ENCODE assay signal across 13 cellular contexts in the genomic region with DNA sequence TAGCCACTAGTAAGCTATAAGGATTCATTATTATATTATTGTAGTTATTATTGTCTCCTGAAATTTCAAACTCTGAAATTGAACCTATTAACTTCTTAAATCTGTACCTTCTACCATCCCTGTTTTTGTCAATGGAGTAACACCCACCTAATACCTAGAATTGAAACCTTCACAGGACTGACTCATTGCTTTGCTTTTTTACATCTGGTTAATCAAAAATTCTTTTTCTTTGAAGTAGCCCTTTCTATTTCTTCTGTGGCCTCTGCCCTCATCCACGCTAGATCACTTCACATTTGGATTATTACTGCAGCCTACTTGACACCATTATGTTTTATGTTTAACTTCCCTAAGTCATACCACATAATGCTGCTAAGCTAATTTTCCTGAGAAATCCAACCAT. TPM values are rescaled to one million over a fixed set of nuclear protein-coding genes. Genes with fewer than 3 reads are reported as not detected.
A peak's percentile ranks its signal among the peaks of the same experiment; 100 is the strongest.
DNase-seq lines count a peak whose midpoint lies in the region; ATAC-seq and TF ChIP-seq lines count a peak whose summit lies in the region.
"Had no signal": no experiment of that assay in that cellular context is flagged by ENCODE, and none has a peak within 500 bp of the region (broad histone marks: within the 10 kb centered on the region; RNA-seq: fewer than 3 reads in every experiment).

No MANE protein-coding gene starts in this region.

- H3K9me3 ChIP-seq in ascending aorta = no peaks in the 10 kb centered on the region

- H3K36me3 ChIP-seq in ascending aorta = peaks cover 14 to 21% of the 10 kb centered on the region in 2 donors

- TF ChIP-seq CTCF in GM20000 (IDR thresholded peaks at IDR 0.05; ENCODE audit: extremely low read depth, missing control alignments) (no peak), ascending aorta (IDR thresholded peaks at IDR 0.05) (no peak)

- peak; percentile 80 for ATAC-seq in GM18505 (IDR thresholded peaks at IDR 0.05; ENCODE audit: unreplicated experiment)
- ATAC-seq in HG03108 (IDR thresholded peaks at IDR 0.05; ENCODE audit: unreplicated experiment) = peak; percentile 70
- ATAC-seq in Right ventricle myocardium superior (ENCODE audit: poor library complexity) = no peak
- ATAC-seq: K562 had no signal

- no peak overlapping the region for H3K4me3 ChIP-seq in ascending aorta
- H3K4me3 ChIP-seq: hepatocyte, K562 had no signal

- H3K27me3 ChIP-seq in ascending aorta = no peaks in the 10 kb centered on the region
- H3K27me3 ChIP-seq: hepatocyte had no signal

- intact Hi-C loops in ascending aorta (cut with DNase I) = no loop called here
- intact Hi-C loops in Right ventricle myocardium superior (cut with DNase I) = no loop called here

- TF ChIP-seq POLR2A in GM18505 (IDR thresholded peaks at IDR 0.05; ENCODE audit: borderline replicate concordance, extremely low read depth, insufficient read depth, insufficient read length) = no peak

- peaks cover 0 to 39% of the 10 kb centered on the region in 2 donors for H3K4me1 ChIP-seq in ascending aorta

- DNase-seq in GM20000 (ENCODE audit: low spot score) (peak; percentile 36), ascending aorta (ENCODE audit: low spot score in 2 of 2) (no peak), superior temporal gyrus (ENCODE audit: extremely low spot score) (no peak), SIG-M5 (lab: John Stamatoyannopoulos, UW) (no peak), Right ventricle myocardium superior (no peak), T-helper 9 cell (no peak)
- DNase-seq: CD4-positive, alpha-beta memory T cell; midbrain; SHP77 had no signal

- H3K27ac ChIP-seq in ascending aorta = peak overlapping the region; percentile 54 to 76
- H3K27ac ChIP-seq: hepatocyte had no signal

RNA-seq across cellular contexts. Expression of a gene that starts 35.6 kb away (rescaled TPM):
- 5.9 TPM for total RNA-seq in ascending aorta
- total RNA-seq in Right ventricle myocardium superior = 10.2 TPM

RNA-seq across cellular contexts. Expression of a gene that starts 56.5 kb away (rescaled TPM):
- 134 TPM for total RNA-seq in ascending aorta
- total RNA-seq in Right ventricle myocardium superior = 88.5 TPM
